Comparison of ENCODE assay signal across 11 cellular contexts in genomic region chr10:14302035-14302434, GRCh38. TPM values are rescaled to one million over a fixed set of nuclear protein-coding genes. Genes with fewer than 3 reads are reported as not detected.
A peak's percentile ranks its signal among the peaks of the same experiment; 100 is the strongest.
DNase-seq lines count a peak whose midpoint lies in the region; ATAC-seq and TF ChIP-seq lines count a peak whose summit lies in the region.
"Had no signal": no experiment of that assay in that cellular context is flagged by ENCODE, and none has a peak within 500 bp of the region (broad histone marks: within the 10 kb centered on the region; RNA-seq: fewer than 3 reads in every experiment).

No MANE protein-coding gene starts in this region.

- H3K4me3 Mint-ChIP-seq in HFFc6 = no peak overlapping the region

- TF ChIP-seq CTCF in HFFc6 (IDR thresholded peaks at IDR 0.05) (peak; percentile 75), body of pancreas (IDR thresholded peaks at IDR 0.05) (peak in 4 of 7 experiments; percentile 9 to 37 (median 33))

- no peaks in the 10 kb centered on the region for H3K9me3 ChIP-seq in body of pancreas

- H3K4me1 ChIP-seq in body of pancreas = peaks cover 22% of the 10 kb centered on the region

- H3K27ac ChIP-seq in body of pancreas = no peak overlapping the region

- H3K9me3 Mint-ChIP-seq in HFFc6 = no peaks in the 10 kb centered on the region

- TF ChIP-seq POLR2A in body of pancreas (IDR thresholded peaks at IDR 0.05) = no peak

- WGBS in body of pancreas, 2 donors = 39 to 69% methylated on average over 2 of the region's 2 CpGs

- no peak overlapping the region for H3K4me3 ChIP-seq in body of pancreas

- H3K27ac Mint-ChIP-seq in HFFc6 = no peak overlapping the region

- H3K36me3 Mint-ChIP-seq in HFFc6 (ENCODE audit: low read depth) = no peaks in the 10 kb centered on the region

- peaks cover 34% of the 10 kb centered on the region for H3K27me3 Mint-ChIP-seq in HFFc6 (ENCODE audit: insufficient read depth)

- no peaks in the 10 kb centered on the region for H3K4me1 Mint-ChIP-seq in HFFc6 (ENCODE audit: low read depth)

- ATAC-seq in body of pancreas (no peak), HG02938 (IDR thresholded peaks at IDR 0.05; ENCODE audit: unreplicated experiment) (no peak), HG03520 (IDR thresholded peaks at IDR 0.05; ENCODE audit: unreplicated experiment) (no peak), HG03469 (IDR thresholded peaks at IDR 0.05; ENCODE audit: unreplicated experiment) (no peak)

- no peaks in the 10 kb centered on the region for H3K36me3 ChIP-seq in body of pancreas (replicated peaks in 1 of 2; ENCODE audit: insufficient read depth in 1 of 2, low read depth in 2 of 2)

- DNase-seq in Caki2 (ENCODE audit: low read depth) (peak; percentile 11), HFFc6 (peak; percentile 15), body of pancreas (no peak), left kidney (ENCODE audit: low read depth, low spot score) (peak; percentile 28)
- no peak for DNase-seq in activated T-cell treated with anti-CD3 and anti-CD28 coated beads, Interleukin-2, amount 50 U/mL, for 48 hours
- DNase-seq: activated CD4-positive, alpha-beta T cell treated with anti-CD3 and anti-CD28 coated beads for 1 hour; anterior cingulate cortex; NCI-H82 had no signal

- intact Hi-C loops in body of pancreas (cut with DNase I) = no loop called here

- H3K27me3 ChIP-seq in body of pancreas = no peaks in the 10 kb centered on the region

- in situ Hi-C loops in Caki2 (cut with HindIII; ENCODE audit: low pct_unique_long_range_greater_than_20kb, low sequenced_read_pairs) = no loop called here

RNA-seq across cellular contexts. Expression of gene FRMD4A, which starts 28.7 kb away (rescaled TPM):
- 3.8 and 7.2 TPM in 2 replicates for total RNA-seq in Caki2 (2014; rRNA removed; shearing (Covaris generic); ENCODE audit: low replicate concordance)
- 100 to 1,000 TPM in 2 of 6 experiments, 10 to 100 TPM in 4; 76.7 to 117 (median 92.3) TPM for total RNA-seq in HFFc6 (2021; fragmentation: NEBNext Ultra II Directional; extraction: Animal tissue kit (Norgen Biotek cat#: 25700))
- 10 to 100 TPM; 18.9 to 46.1 TPM for total RNA-seq in body of pancreas

Comparison
In these comparisons a context has a peak if more than half of its experiments do, and no peak if none do; other contexts are left out.
1. DNase-seq: peak in Caki2 (single experiment), HFFc6 (single experiment) and left kidney (single experiment); none in body of pancreas (0 of 4) and activated T-cell treated with anti-CD3 and anti-CD28 coated beads, Interleukin-2, amount 50 U/mL, for 48 hours (0 of 2).